In genomic region chr2:85243101-85244072, GRCh38 we compare ENCODE assay signal across 8 cellular contexts.
DNase-seq lines count a peak whose midpoint lies in the region; ATAC-seq and TF ChIP-seq lines count a peak whose summit lies in the region.

No MANE protein-coding gene starts in this region.

- H3K4me1 ChIP-seq in PC-3 (ENCODE audit: insufficient read depth, low read length), result peaks cover 4% of the 10 kb centered on the region

- no peak overlapping the region for H3K9ac ChIP-seq in PC-3 (ENCODE audit: low read length)

- H3K36me3 Mint-ChIP-seq in activated T-helper 1 cell treated with anti-CD3 and anti-CD28 coated beads, Interleukin-12 subunit alpha, Interleukin-12 subunit beta, Interleukin-2, Interleukin-4 antibody, amounts not matched to agents 30 ng/mL and 10 ng/mL and 1 ng/mL, durations not matched to agents 14 hours and 24 hours and 36 hours (ENCODE audit: low read depth), result no peaks in the 10 kb centered on the region
- H3K36me3 Mint-ChIP-seq in endothelial cell (ENCODE audit: low read depth, unreplicated experiment) (peaks cover 15% of the 10 kb centered on the region), nephron progenitor cell (ENCODE audit: low read depth) (peaks cover 23% of the 10 kb centered on the region)

- H3K27me3 ChIP-seq in PC-3 (ENCODE audit: low read length), result no peaks in the 10 kb centered on the region

- peaks cover 12% of the 10 kb centered on the region for H3K27me3 Mint-ChIP-seq in activated T-helper 1 cell treated with anti-CD3 and anti-CD28 coated beads, Interleukin-12 subunit alpha, Interleukin-12 subunit beta, Interleukin-2, Interleukin-4 antibody, amounts not matched to agents 30 ng/mL and 10 ng/mL and 1 ng/mL, durations not matched to agents 14 hours and 24 hours and 36 hours (ENCODE audit: insufficient read depth)
- H3K27me3 Mint-ChIP-seq in endothelial cell (ENCODE audit: unreplicated experiment) (peaks cover 10% of the 10 kb centered on the region), nephron progenitor cell (ENCODE audit: low read depth, poor library complexity) (peaks cover 5% of the 10 kb centered on the region)

- no peak overlapping the region for H2AFZ ChIP-seq in PC-3 (ENCODE audit: low read length)

- no peak overlapping the region for H3K4me2 ChIP-seq in PC-3 (ENCODE audit: low read length)

- CTCF ChIA-PET in PC-3 (lab: Charles Lee), result no interaction called here

- intact Hi-C loops in activated T-helper 1 cell treated with anti-CD3 and anti-CD28 coated beads, Interleukin-12 subunit alpha, Interleukin-12 subunit beta, Interleukin-2, Interleukin-4 antibody, amounts not matched to agents 30 ng/mL and 10 ng/mL and 1 ng/mL, durations not matched to agents 14 hours and 24 hours and 36 hours (cut with micrococcal nuclease), result no loop called here
- intact Hi-C loops in PC-3 (cut with micrococcal nuclease), result no loop called here

- no peaks in the 10 kb centered on the region for H3K36me3 ChIP-seq in PC-3 (ENCODE audit: low read depth, low read length)

- no peak overlapping the region for H3K4me3 ChIP-seq in PC-3 (ENCODE audit: low read length)

- H3K9me3 Mint-ChIP-seq in activated T-helper 1 cell treated with anti-CD3 and anti-CD28 coated beads, Interleukin-12 subunit alpha, Interleukin-12 subunit beta, Interleukin-2, Interleukin-4 antibody, amounts not matched to agents 30 ng/mL and 10 ng/mL and 1 ng/mL, durations not matched to agents 14 hours and 24 hours and 36 hours, result no peaks in the 10 kb centered on the region
- H3K9me3 Mint-ChIP-seq in endothelial cell (ENCODE audit: unreplicated experiment) (no peaks in the 10 kb centered on the region), nephron progenitor cell (no peaks in the 10 kb centered on the region)

- no peaks in the 10 kb centered on the region for H3K9me2 ChIP-seq in PC-3 (replicated peaks; ENCODE audit: low read length)

- DNase-seq in activated T-helper 1 cell treated with Interleukin-2 at 50 U/mL for 16 hours (ENCODE audit: low read depth) (peak; percentile 1), PC-3 (peak; percentile 27), endothelial cell (ENCODE audit: low spot score) (peak; percentile 72), nephron progenitor cell (peak; percentile 54), NCI-H2196 treated with DMSO at 0.1 percent for 48 hours (lab: John Stamatoyannopoulos, UW; ENCODE audit: unreplicated experiment) (no peak)
- no peak for DNase-seq in activated T-helper 1 cell treated with anti-CD3 and anti-CD28 coated beads, Interleukin-12 subunit alpha, Interleukin-12 subunit beta, Interleukin-2, Interleukin-4 antibody, amounts not matched to agents 30 ng/mL and 10 ng/mL and 1 ng/mL, durations not matched to agents 14 hours and 24 hours and 36 hours (ENCODE audit: low spot score)

- ATAC-seq in PC-3, result no peak
- ATAC-seq in HG03469 (IDR thresholded peaks at IDR 0.05; ENCODE audit: unreplicated experiment), result no peak
- no peak for ATAC-seq in HG02798 (IDR thresholded peaks at IDR 0.05; ENCODE audit: poor library complexity, unreplicated experiment)

- no peaks in the 10 kb centered on the region for H3K9me3 ChIP-seq in PC-3 (ENCODE audit: low read length)

- TF ChIP-seq CTCF in PC-3 (conservative IDR thresholded peaks at IDR 0.05; ENCODE audit: low read depth, low read length) (peak; percentile 54), endothelial cell (IDR thresholded peaks at IDR 0.05; ENCODE audit: unreplicated experiment) (peak; percentile 53), nephron progenitor cell (IDR thresholded peaks at IDR 0.05) (peak; percentile 46)

- no peaks in the 10 kb centered on the region for H3F3A ChIP-seq in PC-3 (ENCODE audit: low read length, unreplicated experiment)

- H3K27ac ChIP-seq in PC-3 (ENCODE audit: low read length), result no peak overlapping the region

- H3K27ac Mint-ChIP-seq in activated T-helper 1 cell treated with anti-CD3 and anti-CD28 coated beads, Interleukin-12 subunit alpha, Interleukin-12 subunit beta, Interleukin-2, Interleukin-4 antibody, amounts not matched to agents 30 ng/mL and 10 ng/mL and 1 ng/mL, durations not matched to agents 14 hours and 24 hours and 36 hours, result no peak overlapping the region
- H3K27ac Mint-ChIP-seq in endothelial cell (ENCODE audit: unreplicated experiment), result peak overlapping the region; percentile 30
- no peak overlapping the region for H3K27ac Mint-ChIP-seq in nephron progenitor cell

- H3K4me3 Mint-ChIP-seq in activated T-helper 1 cell treated with anti-CD3 and anti-CD28 coated beads, Interleukin-12 subunit alpha, Interleukin-12 subunit beta, Interleukin-2, Interleukin-4 antibody, amounts not matched to agents 30 ng/mL and 10 ng/mL and 1 ng/mL, durations not matched to agents 14 hours and 24 hours and 36 hours, result no peak overlapping the region
- H3K4me3 Mint-ChIP-seq in endothelial cell (ENCODE audit: unreplicated experiment), result no peak overlapping the region
- no peak overlapping the region for H3K4me3 Mint-ChIP-seq in nephron progenitor cell

- H3K4me1 Mint-ChIP-seq in activated T-helper 1 cell treated with anti-CD3 and anti-CD28 coated beads, Interleukin-12 subunit alpha, Interleukin-12 subunit beta, Interleukin-2, Interleukin-4 antibody, amounts not matched to agents 30 ng/mL and 10 ng/mL and 1 ng/mL, durations not matched to agents 14 hours and 24 hours and 36 hours (ENCODE audit: low read depth), result no peaks in the 10 kb centered on the region
- H3K4me1 Mint-ChIP-seq in endothelial cell (ENCODE audit: unreplicated experiment) (peaks cover 77% of the 10 kb centered on the region), nephron progenitor cell (peaks cover 87% of the 10 kb centered on the region)

- POLR2A ChIA-PET in PC-3 (lab: Charles Lee; ENCODE audit: unreplicated experiment), result no interaction called here

- H4K20me1 ChIP-seq in PC-3 (ENCODE audit: low read length), result no peaks in the 10 kb centered on the region

- no peaks in the 10 kb centered on the region for H3K79me2 ChIP-seq in PC-3 (ENCODE audit: low read length)

- BruUV-seq in PC-3 (replicated peaks; lab: Mats Ljungman, UMichigan), result no TSS peak

Comparison
In these comparisons a context has a peak if more than half of its experiments do, and no peak if none do; other contexts are left out.
1. DNase-seq: peak in activated T-helper 1 cell treated with Interleukin-2 at 50 U/mL for 16 hours (single experiment), PC-3 (single experiment), endothelial cell (single experiment) and nephron progenitor cell (single experiment); none in activated T-helper 1 cell treated with anti-CD3 and anti-CD28 coated beads, Interleukin-12 subunit alpha, Interleukin-12 subunit beta, Interleukin-2, Interleukin-4 antibody, amounts not matched to agents 30 ng/mL and 10 ng/mL and 1 ng/mL, durations not matched to agents 14 hours and 24 hours and 36 hours (single experiment) and NCI-H2196 treated with DMSO at 0.1 percent for 48 hours (single experiment).
2. Peak in every context shown above with its lines, with median percentiles within 50 percentile points of each other: CTCF ChIP-seq.